22 cellular contexts compared by ENCODE assay signal in the genomic region with DNA sequence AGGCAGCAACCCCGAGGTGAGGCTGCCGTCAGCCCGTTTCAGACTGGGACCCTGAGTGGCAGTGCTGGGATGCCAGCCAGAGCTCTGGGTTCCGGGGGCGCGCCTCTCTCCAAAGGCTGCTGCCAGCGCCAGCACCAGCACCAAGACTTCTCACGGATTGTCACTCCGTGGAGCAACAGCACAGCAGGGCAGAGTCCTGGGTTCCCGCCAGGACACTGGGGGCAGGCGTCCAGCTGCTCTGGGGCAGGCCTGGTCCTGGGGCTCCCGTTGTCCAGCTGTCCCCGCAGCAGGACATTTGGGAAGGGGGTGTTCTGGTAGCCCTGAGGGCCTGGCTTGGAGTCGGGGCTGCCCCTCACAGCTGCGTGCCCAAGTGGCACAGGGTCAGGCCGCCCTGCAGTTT.
"Had no signal": no experiment of that assay in that cellular context is flagged by ENCODE, and none has a peak within 500 bp of the region (broad histone marks: within the 10 kb centered on the region; RNA-seq: fewer than 3 reads in every experiment).

No MANE protein-coding gene starts in this region.

- H3K27me3 ChIP-seq: neural progenitor cell, ovary, stomach, testis, vagina had no signal

- H3K9me3 ChIP-seq: ovary, stomach, testis, vagina had no signal

- DNase-seq: activated CD8-positive, alpha-beta memory T cell treated with anti-CD3 and anti-CD28 coated beads for 24 hours; activated CD8-positive, alpha-beta memory T cell treated with anti-CD3 and anti-CD28 coated beads, Interleukin-2, amount 50 U/mL, for 4 hours; activated naive CD4-positive, alpha-beta T cell treated with Interleukin-2 at 50 U/mL for 16 hours; activated naive CD8-positive, alpha-beta T cell treated with anti-CD3 and anti-CD28 coated beads for 36 hours; activated T-cell treated with anti-CD3 and anti-CD28 coated beads, Interleukin-2, amount 50 U/mL, for 24 hours; endodermal cell; kidney glomerular epithelial cell; mesendoderm; naive thymus-derived CD4-positive, alpha-beta T cell; small intestine; stimulated activated CD4-positive, alpha-beta T cell treated with anti-CD3 and anti-CD28 coated beads, Interleukin-2, amount 100 ng/mL, for 24 hours; stomach; T1000; testis; trophoblast cell had no signal

- H3K4me1 ChIP-seq: testis had no signal

- ATAC-seq: naive thymus-derived CD4-positive, alpha-beta T cell; sciatic nerve; stimulated activated effector memory CD8-positive, alpha-beta T cell treated with anti-CD3 and anti-CD28 coated beads, Interleukin-12 subunit alpha, Interleukin-12 subunit beta, amount 100 ng/mL, for 72 hours; WTC11 had no signal

- H3K9ac ChIP-seq: neural progenitor cell had no signal

- H3K36me3 ChIP-seq: neural progenitor cell, ovary, stomach, vagina had no signal

- H3K4me3 ChIP-seq: coronary artery, neural progenitor cell, ovary, stomach, testis, vagina had no signal
